21 cellular contexts compared by ENCODE assay signal in the genomic region with DNA sequence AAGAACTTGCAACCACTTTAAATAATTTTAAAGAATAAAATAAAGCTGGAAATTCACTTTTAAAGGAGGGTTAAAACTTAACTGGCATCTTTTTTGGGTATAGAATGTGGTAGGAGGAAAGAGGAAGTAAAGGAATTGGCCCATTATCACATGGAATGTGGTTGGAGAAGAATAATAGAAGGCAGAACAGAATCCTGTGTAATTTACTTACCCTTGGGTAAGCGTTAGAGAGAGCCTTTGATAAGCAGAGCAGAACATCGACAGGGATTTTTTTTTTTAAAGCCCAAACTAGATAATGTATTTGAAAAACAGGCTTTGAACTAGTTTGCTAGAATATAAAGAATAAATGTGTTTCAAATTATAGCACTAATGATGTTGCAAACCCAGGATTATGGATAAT.
DNase-seq lines count a peak whose midpoint lies in the region; ATAC-seq and TF ChIP-seq lines count a peak whose summit lies in the region.
"Had no signal": no experiment of that assay in that cellular context is flagged by ENCODE, and none has a peak within 500 bp of the region (broad histone marks: within the 10 kb centered on the region; RNA-seq: fewer than 3 reads in every experiment).

No MANE protein-coding gene starts in this region.

- H3K4me1 ChIP-seq in right cardiac atrium (ENCODE audit: control insufficient read depth, insufficient read depth, low read length), result no peaks in the 10 kb centered on the region
- H3K4me1 ChIP-seq in neural progenitor cell, result peaks cover 29% of the 10 kb centered on the region

- no peak for TF ChIP-seq CTCF in astrocyte of the cerebellum (IDR thresholded peaks at IDR 0.05; ENCODE audit: low read depth, low read length, missing control alignments)
- TF ChIP-seq CTCF in neural progenitor cell (IDR thresholded peaks at IDR 0.05), result no peak

- peaks cover 6% of the 10 kb centered on the region for H3F3A ChIP-seq in neural progenitor cell (ENCODE audit: low read depth)

- no peaks in the 10 kb centered on the region for H3K36me3 ChIP-seq in neural progenitor cell
- H3K36me3 ChIP-seq: HAP-1 had no signal

- intact Hi-C loops in right cardiac atrium (cut with DNase I), result no loop called here
- intact Hi-C loops in Right ventricle myocardium inferior (cut with DNase I), result no loop called here

- H3K4me3 ChIP-seq in right cardiac atrium (ENCODE audit: low read length) (peak overlapping the region; percentile 17), astrocyte of the cerebellum (ENCODE audit: low read depth, low read length) (peak overlapping the region; percentile 3), neural progenitor cell (no peak overlapping the region)
- H3K4me3 ChIP-seq: HAP-1, skin epidermis had no signal

- H3K27ac ChIP-seq in right cardiac atrium (ENCODE audit: low read length) (no peak overlapping the region), neural progenitor cell (no peak overlapping the region)

- DNase-seq in right cardiac atrium (no peak), Right ventricle myocardium inferior (ENCODE audit: missing footprints) (no peak), astrocyte of the cerebellum (ENCODE audit: low read depth) (no peak), neural progenitor cell (ENCODE audit: low spot score) (peak; percentile 29), NCI-H2227 (lab: John Stamatoyannopoulos, UW; ENCODE audit: unreplicated experiment) (no peak), SKM-1 (lab: John Stamatoyannopoulos, UW; ENCODE audit: unreplicated experiment) (no peak)
- DNase-seq: activated CD4-positive, alpha-beta memory T cell treated with anti-CD3 and anti-CD28 coated beads for 36 hours; activated CD4-positive, CD25-positive, alpha-beta regulatory T cell; activated CD8-positive, alpha-beta memory T cell treated with anti-CD3 and anti-CD28 coated beads, Interleukin-2, amount 50 U/mL, for 48 hours; left cardiac atrium; natural killer cell; NCI-H1105 treated with DMSO at 0.1 percent for 48 hours; NCI-H2029 treated with DMSO at 0.1 percent for 48 hours; NCI-H774; stimulated activated CD4-positive, alpha-beta T cell treated with anti-CD3 and anti-CD28 coated beads, Interleukin-1b, Interleukin-23, amount 100 ng/mL, for 48 hours had no signal

- in situ Hi-C loops in astrocyte of the cerebellum (cut with HindIII; ENCODE audit: low sequenced_read_pairs), result no loop called here

- ATAC-seq in right cardiac atrium (no peak), Right ventricle myocardium inferior (no peak), GM21526 (IDR thresholded peaks at IDR 0.05; ENCODE audit: low FRiP score, unreplicated experiment) (no peak)
- ATAC-seq: activated T-helper 17 cell treated with anti-CD3 and anti-CD28 coated beads, Interleukin-2, amount 50 U/mL, for 72 hours; natural killer cell had no signal

- H3K4me1 Mint-ChIP-seq in neural progenitor cell, result peaks cover 54% of the 10 kb centered on the region
- H3K4me1 Mint-ChIP-seq: activated naive CD4-positive, alpha-beta T cell treated with anti-CD3 and anti-CD28 coated beads, Interleukin-2, amount 50 U/mL, for 24 hours; activated T-helper 17 cell treated with anti-CD3 and anti-CD28 coated beads, Interleukin-2, amount 50 U/mL, for 72 hours; central memory CD8-positive, alpha-beta T cell; natural killer cell had no signal

- peak overlapping the region; percentile 16 for H3K27ac Mint-ChIP-seq in neural progenitor cell
- H3K27ac Mint-ChIP-seq: activated CD4-positive, alpha-beta memory T cell treated with anti-CD3 and anti-CD28 coated beads for 36 hours; activated naive CD4-positive, alpha-beta T cell treated with anti-CD3 and anti-CD28 coated beads, Interleukin-2, amount 50 U/mL, for 24 hours; activated T-helper 17 cell treated with anti-CD3 and anti-CD28 coated beads, Interleukin-2, amount 50 U/mL, for 72 hours; natural killer cell had no signal

- no peaks in the 10 kb centered on the region for H3K36me3 Mint-ChIP-seq in neural progenitor cell
- H3K36me3 Mint-ChIP-seq: activated CD4-positive, alpha-beta memory T cell treated with anti-CD3 and anti-CD28 coated beads for 36 hours; activated naive CD4-positive, alpha-beta T cell treated with anti-CD3 and anti-CD28 coated beads, Interleukin-2, amount 50 U/mL, for 24 hours; natural killer cell had no signal

- H3K4me3 Mint-ChIP-seq in neural progenitor cell, result no peak overlapping the region
- H3K4me3 Mint-ChIP-seq: activated CD4-positive, alpha-beta memory T cell treated with anti-CD3 and anti-CD28 coated beads for 36 hours; activated naive CD4-positive, alpha-beta T cell treated with anti-CD3 and anti-CD28 coated beads, Interleukin-2, amount 50 U/mL, for 24 hours; activated T-helper 17 cell treated with anti-CD3 and anti-CD28 coated beads, Interleukin-2, amount 50 U/mL, for 72 hours; central memory CD8-positive, alpha-beta T cell; natural killer cell had no signal

- no peaks in the 10 kb centered on the region for H3K79me2 ChIP-seq in neural progenitor cell (ENCODE audit: low read depth)

- H3K9me3 ChIP-seq in right cardiac atrium (ENCODE audit: control insufficient read depth, low read length), result no peaks in the 10 kb centered on the region
- no peaks in the 10 kb centered on the region for H3K9me3 ChIP-seq in neural progenitor cell (ENCODE audit: low read depth)
- H3K9me3 ChIP-seq: HAP-1 had no signal

- H3K27me3 ChIP-seq in right cardiac atrium (ENCODE audit: control insufficient read depth, insufficient read depth) (no peaks in the 10 kb centered on the region), neural progenitor cell (no peaks in the 10 kb centered on the region)

- H2AFZ ChIP-seq in neural progenitor cell (replicated peaks), result no peak overlapping the region

- peak overlapping the region; percentile 31 for H3K4me2 ChIP-seq in neural progenitor cell

- no peak overlapping the region for H3K9ac ChIP-seq in neural progenitor cell

- H4K20me1 ChIP-seq in neural progenitor cell (ENCODE audit: low read depth), result no peaks in the 10 kb centered on the region

- no peaks in the 10 kb centered on the region for H3K27me3 Mint-ChIP-seq in neural progenitor cell (ENCODE audit: insufficient read depth, low read depth)
- H3K27me3 Mint-ChIP-seq: central memory CD8-positive, alpha-beta T cell had no signal

- no peaks in the 10 kb centered on the region for H3K9me3 Mint-ChIP-seq in neural progenitor cell
- H3K9me3 Mint-ChIP-seq: activated CD4-positive, alpha-beta memory T cell treated with anti-CD3 and anti-CD28 coated beads for 36 hours; activated naive CD4-positive, alpha-beta T cell treated with anti-CD3 and anti-CD28 coated beads, Interleukin-2, amount 50 U/mL, for 24 hours had no signal

- 34% methylated on average over 2 of the region's 2 CpGs for WGBS in right cardiac atrium
